Comparison of ENCODE assay signal across 8 cellular contexts in the genomic region with DNA sequence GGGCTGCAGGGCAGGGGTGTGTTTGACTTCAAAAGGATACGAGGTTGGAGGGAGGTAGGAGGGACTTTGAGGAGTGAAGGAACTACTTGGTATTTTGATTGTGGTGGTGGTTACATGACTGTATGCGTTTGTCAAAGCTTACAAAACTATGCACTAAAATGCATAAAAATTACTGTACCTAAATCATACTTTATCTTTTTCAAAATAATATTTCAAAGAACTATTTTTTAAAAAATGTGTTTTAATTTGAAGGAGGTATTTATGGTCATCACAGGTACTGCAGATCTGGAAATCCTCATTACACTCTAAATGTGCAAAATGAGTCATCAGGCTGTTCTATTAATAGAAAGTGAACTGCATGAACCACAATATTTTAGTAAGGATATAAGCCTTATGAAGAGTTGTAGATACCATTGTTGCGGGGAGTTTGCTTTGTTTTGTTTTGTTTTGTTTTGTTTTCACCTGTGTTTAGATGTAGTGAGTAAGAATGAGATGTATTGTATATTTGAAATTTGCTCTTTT.
DNase-seq lines count a peak whose midpoint lies in the region; ATAC-seq, FAIRE-seq and TF ChIP-seq lines count a peak whose summit lies in the region.

No MANE protein-coding gene starts in this region.

- no peaks in the 10 kb centered on the region for H3K9me3 Mint-ChIP-seq in chondrocyte (ENCODE audit: low read depth)
- peaks cover 4% of the 10 kb centered on the region for H3K9me3 Mint-ChIP-seq in progenitor cell of endocrine pancreas (ENCODE audit: low read depth)

- FAIRE-seq in GM12891 (lab: Jason Lieb, UNC), result no peak

- TF ChIP-seq CTCF in Loucy (conservative IDR thresholded peaks at IDR 0.05; ENCODE audit: low read length) (no peak), chondrocyte (IDR thresholded peaks at IDR 0.05) (peak; percentile 58), progenitor cell of endocrine pancreas (IDR thresholded peaks at IDR 0.05; ENCODE audit: unreplicated experiment) (peak; percentile 9)

- peaks cover 9% of the 10 kb centered on the region for H3K4me1 Mint-ChIP-seq in chondrocyte (ENCODE audit: low read depth)
- peaks cover 22% of the 10 kb centered on the region for H3K4me1 Mint-ChIP-seq in progenitor cell of endocrine pancreas (ENCODE audit: low read depth)

- no peaks in the 10 kb centered on the region for H3K4me1 ChIP-seq in Loucy (ENCODE audit: insufficient read depth, low read length, poor library complexity, severe bottlenecking)

- TF ChIP-seq POLR2A in GM12891 (IDR thresholded peaks at IDR 0.05; ENCODE audit: low read depth, low read length), result no peak

- H3K9ac ChIP-seq in Loucy (ENCODE audit: low read depth, low read length, poor library complexity, severe bottlenecking), result no peak overlapping the region

- H3K27me3 Mint-ChIP-seq in chondrocyte (ENCODE audit: low read depth) (no peaks in the 10 kb centered on the region), progenitor cell of endocrine pancreas (no peaks in the 10 kb centered on the region)

- no peak overlapping the region for H2AFZ ChIP-seq in Loucy (ENCODE audit: low read length)

- ATAC-seq in GM21619 (IDR thresholded peaks at IDR 0.05; ENCODE audit: unreplicated experiment), result peak; percentile 73

- H3K36me3 Mint-ChIP-seq in chondrocyte (ENCODE audit: low read depth) (no peaks in the 10 kb centered on the region), progenitor cell of endocrine pancreas (ENCODE audit: insufficient read depth) (no peaks in the 10 kb centered on the region)

- peak overlapping the region; percentile 62 for H3K4me2 ChIP-seq in Loucy (ENCODE audit: low read depth, low read length, poor library complexity, severe bottlenecking)

- no peak overlapping the region for H3K27ac Mint-ChIP-seq in chondrocyte (ENCODE audit: unreplicated experiment)
- no peak overlapping the region for H3K27ac Mint-ChIP-seq in progenitor cell of endocrine pancreas

- H3K79me2 ChIP-seq in Loucy (ENCODE audit: insufficient read depth, low read length), result no peaks in the 10 kb centered on the region

- H3K36me3 ChIP-seq in Loucy (ENCODE audit: insufficient read depth, low read length), result no peaks in the 10 kb centered on the region

- peak; percentile 22 for DNase-seq in G401 (ENCODE audit: low spot score)
- DNase-seq in chondrocyte (ENCODE audit: low spot score), result no peak
- DNase-seq in progenitor cell of endocrine pancreas (ENCODE audit: low spot score, unreplicated experiment), result no peak
- DNase-seq in GM12891 (ENCODE audit: insufficient read length, low spot score), result no peak
- DNase-seq in activated CD4-positive, alpha-beta T cell treated with anti-CD3 and anti-CD28 coated beads, Interleukin-2, amount 50 U/mL, for 4 hours, result no peak
- DNase-seq in ecto neural progenitor cell (ENCODE audit: low spot score), result no peak

- no peaks in the 10 kb centered on the region for H3K9me2 ChIP-seq in Loucy (replicated peaks; ENCODE audit: low read depth, low read length)

- H3K4me3 Mint-ChIP-seq in chondrocyte (ENCODE audit: unreplicated experiment), result no peak overlapping the region
- H3K4me3 Mint-ChIP-seq in progenitor cell of endocrine pancreas (ENCODE audit: low read depth), result no peak overlapping the region

- peak overlapping the region; percentile 21 for H3K4me3 ChIP-seq in Loucy (ENCODE audit: low read length, poor library complexity, severe bottlenecking)

- in situ Hi-C loops in G401 (cut with HindIII; ENCODE audit: low sequenced_read_pairs), result no loop called here

- no peaks in the 10 kb centered on the region for H4K20me1 ChIP-seq in Loucy (ENCODE audit: insufficient read depth, low read length, poor library complexity, severe bottlenecking)

- no peaks in the 10 kb centered on the region for H3F3A ChIP-seq in Loucy (ENCODE audit: low read depth)

- no peaks in the 10 kb centered on the region for H3K27me3 ChIP-seq in Loucy (ENCODE audit: insufficient read depth, low read length, poor library complexity, severe bottlenecking)

- H3K9me3 ChIP-seq in Loucy (ENCODE audit: insufficient read depth, low read depth, low read length), result no peaks in the 10 kb centered on the region

TF ChIP-seq in GM12891, 5 proteins besides CTCF, POLR2A, EP300 and RAD21:
- TF ChIP-seq POU2F2 (IDR thresholded peaks at IDR 0.05; ENCODE audit: low read depth, low read length) (no peak), PAX5 (IDR thresholded peaks at IDR 0.05; ENCODE audit: insufficient read depth, low read length, severe bottlenecking) (no peak), TAF1 (IDR thresholded peaks at IDR 0.05; ENCODE audit: low read depth, low read length) (no peak), SPI1 (IDR thresholded peaks at IDR 0.05; ENCODE audit: low read depth, low read length) (no peak), POLR2AphosphoS5 (IDR thresholded peaks at IDR 0.05; ENCODE audit: low read depth, low read length) (no peak)
